In the genomic region with DNA sequence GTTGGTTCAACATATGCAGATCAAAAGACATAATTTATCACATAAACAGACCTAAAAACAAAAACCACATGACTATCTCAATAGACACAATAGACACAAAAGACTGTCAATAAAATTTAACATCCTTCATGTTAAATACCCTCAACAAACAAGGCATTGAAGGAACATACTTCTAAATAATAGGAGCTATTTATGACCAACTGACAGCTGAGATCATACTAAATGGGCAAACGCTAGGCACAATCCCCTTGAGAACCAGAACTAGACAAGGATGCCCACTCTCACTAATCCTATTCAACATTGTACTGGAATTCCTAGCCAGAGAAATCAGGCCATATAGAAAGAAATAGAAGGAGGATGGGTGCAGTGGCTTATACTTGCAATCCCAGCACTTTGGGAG, we compare ENCODE assay signal across 6 cellular contexts.
"Had no signal": no experiment of that assay in that cellular context is flagged by ENCODE, and none has a peak within 500 bp of the region (broad histone marks: within the 10 kb centered on the region; RNA-seq: fewer than 3 reads in every experiment).

No MANE protein-coding gene starts in this region.

- ATAC-seq: GM23338, K562 had no signal

- DNase-seq: H9, HCEC 1CT, IMR-90, KG1 had no signal
